In the genomic region with DNA sequence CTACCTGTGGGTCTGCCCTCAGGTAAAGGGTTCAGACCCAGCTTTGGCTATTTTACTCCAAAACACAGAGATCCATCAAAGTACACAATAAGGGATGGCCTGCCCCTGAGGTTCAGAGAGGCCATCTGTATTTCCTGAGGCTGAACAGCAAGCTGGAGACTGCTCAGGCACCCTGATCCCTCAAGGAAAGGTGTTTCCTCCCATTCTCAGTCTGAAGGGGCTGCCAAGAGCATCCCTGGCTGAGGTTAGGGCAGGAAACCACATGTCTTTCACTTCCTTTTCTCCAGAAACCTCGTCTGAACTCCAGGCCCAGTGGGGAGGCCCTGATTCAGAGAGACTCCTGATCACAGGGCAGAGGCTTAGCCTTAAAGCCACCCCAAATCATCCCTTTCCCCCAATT, we compare ENCODE assay signal across 8 cellular contexts. TPM values are rescaled to one million over a fixed set of nuclear protein-coding genes. Genes with fewer than 3 reads are reported as not detected.
A peak's percentile ranks its signal among the peaks of the same experiment; 100 is the strongest.
DNase-seq lines count a peak whose midpoint lies in the region; ATAC-seq and TF ChIP-seq lines count a peak whose summit lies in the region.

No MANE protein-coding gene starts in this region.

- H3K4me1 Mint-ChIP-seq in activated T-cell treated with anti-CD3 and anti-CD28 coated beads, Interleukin-2, amount 50 U/mL, for 24 hours (ENCODE audit: low read depth), result peaks cover 26% of the 10 kb centered on the region

- peak overlapping the region; percentile 47 for H3K27ac Mint-ChIP-seq in activated T-cell treated with anti-CD3 and anti-CD28 coated beads, Interleukin-2, amount 50 U/mL, for 24 hours

- H3K4me3 ChIP-seq in fibroblast of the aortic adventitia (ENCODE audit: low read depth, low read length), result peak overlapping the region; percentile 84

- intact Hi-C loops in sciatic nerve (cut with DNase I), result no loop called here

- peaks cover 5% of the 10 kb centered on the region for H3K27me3 Mint-ChIP-seq in activated T-cell treated with anti-CD3 and anti-CD28 coated beads, Interleukin-2, amount 50 U/mL, for 24 hours

- ATAC-seq in sciatic nerve (peak; percentile 47), GM19023 (IDR thresholded peaks at IDR 0.05; ENCODE audit: unreplicated experiment) (no peak)

- no peaks in the 10 kb centered on the region for H3K9me3 Mint-ChIP-seq in activated T-cell treated with anti-CD3 and anti-CD28 coated beads, Interleukin-2, amount 50 U/mL, for 24 hours

- DNase-seq in activated T-cell treated with anti-CD3 and anti-CD28 coated beads, Interleukin-2, amount 50 U/mL, for 24 hours, result peak; percentile 36
- DNase-seq in activated T-cell treated with anti-CD3 and anti-CD28 coated beads for 4 hours, result no peak
- peak; percentile 88 for DNase-seq in RPMI8226
- peak; percentile 22 for DNase-seq in fibroblast of the aortic adventitia (ENCODE audit: low read depth)
- DNase-seq in sciatic nerve (ENCODE audit: low spot score), result no peak
- no peak for DNase-seq in ureter (ENCODE audit: low spot score)
- no peak for DNase-seq in stimulated activated CD4-positive, alpha-beta T cell treated with anti-CD3 and anti-CD28 coated beads, Interleukin-2, amount 100 ng/mL, for 48 hours

- peak overlapping the region; percentile 80 for H3K4me3 Mint-ChIP-seq in activated T-cell treated with anti-CD3 and anti-CD28 coated beads, Interleukin-2, amount 50 U/mL, for 24 hours

- TF ChIP-seq CTCF in fibroblast of the aortic adventitia (IDR thresholded peaks at IDR 0.05; ENCODE audit: insufficient read depth, low read length), result no peak

- H3K36me3 Mint-ChIP-seq in activated T-cell treated with anti-CD3 and anti-CD28 coated beads, Interleukin-2, amount 50 U/mL, for 24 hours (ENCODE audit: low read depth), result no peaks in the 10 kb centered on the region

RNA-seq across cellular contexts. Expression of gene RILPL1, which starts 1.5 kb away (rescaled TPM):
- total RNA-seq in fibroblast of the aortic adventitia (ENCODE audit: low replicate concordance) (14.2 and 19.6 TPM in 2 replicates), sciatic nerve (24.7 TPM), ureter (20.2 TPM)

RNA-seq across cellular contexts. Expression of gene TMED2, which starts 52.3 kb away (rescaled TPM):
- 73.8 and 449 TPM in 2 replicates for total RNA-seq in fibroblast of the aortic adventitia (ENCODE audit: low replicate concordance)
- total RNA-seq in sciatic nerve, result 127 TPM
- total RNA-seq in ureter, result 261 TPM

Comparison
In these comparisons a context has a peak if more than half of its experiments do, and no peak if none do; other contexts are left out.
1. DNase-seq: peak in activated T-cell treated with anti-CD3 and anti-CD28 coated beads, Interleukin-2, amount 50 U/mL, for 24 hours (single experiment), RPMI8226 (single experiment) and fibroblast of the aortic adventitia (single experiment); none in activated T-cell treated with anti-CD3 and anti-CD28 coated beads for 4 hours (single experiment), sciatic nerve (single experiment), ureter (single experiment) and stimulated activated CD4-positive, alpha-beta T cell treated with anti-CD3 and anti-CD28 coated beads, Interleukin-2, amount 100 ng/mL, for 48 hours (0 of 2).